ENCODE assay signal across 1 cellular context in the genomic region with DNA sequence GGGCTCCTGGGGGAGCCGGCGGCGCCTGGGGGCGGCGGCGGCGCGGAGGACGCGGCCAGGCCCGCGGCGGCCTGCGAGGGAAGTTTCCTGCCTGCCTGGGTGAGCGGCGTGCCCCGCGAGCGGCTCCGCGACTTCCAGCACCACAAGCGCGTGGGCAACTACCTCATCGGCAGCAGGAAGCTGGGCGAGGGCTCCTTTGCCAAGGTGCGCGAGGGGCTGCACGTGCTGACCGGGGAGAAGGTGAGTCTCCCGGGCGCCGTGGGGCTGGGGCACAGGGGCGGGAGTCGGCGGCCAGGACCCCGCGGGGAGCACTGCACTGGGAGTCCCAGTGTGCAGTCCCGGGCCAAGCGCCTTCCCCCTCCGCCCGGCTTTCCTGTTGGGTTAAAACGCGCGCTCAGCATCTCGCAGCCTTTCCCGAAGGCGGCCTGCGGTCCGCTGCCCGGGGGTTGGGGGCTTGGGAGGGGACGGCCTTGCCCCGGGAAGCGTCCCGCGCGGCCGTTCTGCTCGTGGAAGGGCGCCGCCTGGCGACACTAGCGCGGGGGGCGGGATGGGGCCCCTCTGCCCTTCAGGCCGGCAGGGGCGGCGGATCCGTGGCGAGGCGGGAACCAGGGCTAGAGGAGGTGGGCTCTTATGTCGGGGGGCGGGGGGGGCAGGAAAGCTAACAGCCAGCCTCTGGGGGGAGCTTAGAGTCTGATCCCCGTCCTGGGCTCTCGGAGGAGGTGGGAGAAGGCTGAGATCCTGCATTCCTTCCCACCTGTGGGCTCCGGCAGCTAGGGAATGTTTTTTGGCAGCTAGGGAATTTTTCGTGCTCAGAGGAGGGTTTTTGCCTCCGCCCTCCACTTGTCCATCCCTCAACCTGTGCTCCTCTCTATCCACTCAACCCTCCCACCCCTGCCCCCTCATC.
TF ChIP-seq lines count a peak whose summit lies in the region.

No MANE protein-coding gene starts in this region.

TF ChIP-seq in HEK293, 187 proteins besides CTCF, POLR2A, EP300 and RAD21 (continued from another document and continues in another):
- TF ChIP-seq, protein P1, sequence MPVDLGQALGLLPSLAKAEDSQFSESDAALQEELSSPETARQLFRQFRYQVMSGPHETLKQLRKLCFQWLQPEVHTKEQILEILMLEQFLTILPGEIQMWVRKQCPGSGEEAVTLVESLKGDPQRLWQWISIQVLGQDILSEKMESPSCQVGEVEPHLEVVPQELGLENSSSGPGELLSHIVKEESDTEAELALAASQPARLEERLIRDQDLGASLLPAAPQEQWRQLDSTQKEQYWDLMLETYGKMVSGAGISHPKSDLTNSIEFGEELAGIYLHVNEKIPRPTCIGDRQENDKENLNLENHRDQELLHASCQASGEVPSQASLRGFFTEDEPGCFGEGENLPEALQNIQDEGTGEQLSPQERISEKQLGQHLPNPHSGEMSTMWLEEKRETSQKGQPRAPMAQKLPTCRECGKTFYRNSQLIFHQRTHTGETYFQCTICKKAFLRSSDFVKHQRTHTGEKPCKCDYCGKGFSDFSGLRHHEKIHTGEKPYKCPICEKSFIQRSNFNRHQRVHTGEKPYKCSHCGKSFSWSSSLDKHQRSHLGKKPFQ (tag by site-specific recombination; IDR thresholded peaks at IDR 0.05): no peak
- TF ChIP-seq ZNF335 (tag by site-specific recombination; conservative IDR thresholded peaks at IDR 0.05) (peak; percentile 92), SCRT2 (tag by site-specific recombination; IDR thresholded peaks at IDR 0.05) (peak; percentile 60), ZNF596 (tag by site-specific recombination; IDR thresholded peaks at IDR 0.05) (no peak), ZNF114 (tag by site-specific recombination; IDR thresholded peaks at IDR 0.05) (no peak), ZNF350 (tag by site-specific recombination; IDR thresholded peaks at IDR 0.05) (no peak), BCL11B (tag by site-specific recombination; IDR thresholded peaks at IDR 0.05; ENCODE audit: low read depth) (peak; percentile 84), ZNF664 (tag by site-specific recombination; IDR thresholded peaks at IDR 0.05) (no peak), HOXA7 (CRISPR knock-in tag; IDR thresholded peaks at IDR 0.05; ENCODE audit: borderline replicate concordance) (no peak), ZNF514 (tag by site-specific recombination; IDR thresholded peaks at IDR 0.05) (no peak), ZFP37 (tag by site-specific recombination; IDR thresholded peaks at IDR 0.05) (peak; percentile 91), ZNF776 (tag by site-specific recombination; IDR thresholded peaks at IDR 0.05; ENCODE audit: borderline replicate concordance) (no peak), ZNF830 (tag by site-specific recombination; IDR thresholded peaks at IDR 0.05; ENCODE audit: low read depth) (no peak), GLIS1 (tag by site-specific recombination; IDR thresholded peaks at IDR 0.05) (peak; percentile 48), ZNF221 (tag by site-specific recombination; IDR thresholded peaks at IDR 0.05; ENCODE audit: borderline replicate concordance) (no peak), ZNF391 (tag by site-specific recombination; IDR thresholded peaks at IDR 0.05; ENCODE audit: borderline replicate concordance, low read depth) (peak; percentile 51; the same call in 1 of the 2 replicates), ZNF133 (tag by site-specific recombination; IDR thresholded peaks at IDR 0.05) (no peak), ZNF600 (tag by site-specific recombination; IDR thresholded peaks at IDR 0.05) (peak; percentile 79), WT1 (tag by site-specific recombination; IDR thresholded peaks at IDR 0.05) (peak; percentile 38), KLF10 (tag by site-specific recombination; IDR thresholded peaks at IDR 0.05) (no peak), ZNF157 (tag by site-specific recombination; IDR thresholded peaks at IDR 0.05) (no peak), ZNF549 (tag by site-specific recombination; IDR thresholded peaks at IDR 0.05) (no peak), ZNF658 (tag by site-specific recombination; IDR thresholded peaks at IDR 0.05) (no peak), ZNF121 (tag by site-specific recombination; IDR thresholded peaks at IDR 0.05) (0 out of 2 replicates have a peak, but pooled peaks have one; percentile 55), ZBTB17 (tag by site-specific recombination; IDR thresholded peaks at IDR 0.05) (peak; percentile 30; the same call in 1 of the 2 replicates), ZSCAN16 (tag by site-specific recombination; IDR thresholded peaks at IDR 0.05) (no peak), SETDB1 (IDR thresholded peaks at IDR 0.05; ENCODE audit: insufficient read length, low read length) (no peak), ZNF239 (tag by site-specific recombination; IDR thresholded peaks at IDR 0.05) (no peak), KLF9 (tag by site-specific recombination; IDR thresholded peaks at IDR 0.05; ENCODE audit: low read depth) (peak; percentile 76), ZNF501 (tag by site-specific recombination; IDR thresholded peaks at IDR 0.05) (no peak), ZNF211 (tag by site-specific recombination; IDR thresholded peaks at IDR 0.05; ENCODE audit: low read depth) (no peak), ZNF768 (tag by site-specific recombination; IDR thresholded peaks at IDR 0.05) (no peak), KLF1 (tag by site-specific recombination; IDR thresholded peaks at IDR 0.05) (peak; percentile 56), ZNF610 (tag by site-specific recombination; IDR thresholded peaks at IDR 0.05; ENCODE audit: borderline replicate concordance) (no peak), SP3 (tag by site-specific recombination; IDR thresholded peaks at IDR 0.05) (peak; percentile 77), HOXD13 (CRISPR knock-in tag; IDR thresholded peaks at IDR 0.05; ENCODE audit: borderline replicate concordance) (no peak)
- TF ChIP-seq, protein P2, sequence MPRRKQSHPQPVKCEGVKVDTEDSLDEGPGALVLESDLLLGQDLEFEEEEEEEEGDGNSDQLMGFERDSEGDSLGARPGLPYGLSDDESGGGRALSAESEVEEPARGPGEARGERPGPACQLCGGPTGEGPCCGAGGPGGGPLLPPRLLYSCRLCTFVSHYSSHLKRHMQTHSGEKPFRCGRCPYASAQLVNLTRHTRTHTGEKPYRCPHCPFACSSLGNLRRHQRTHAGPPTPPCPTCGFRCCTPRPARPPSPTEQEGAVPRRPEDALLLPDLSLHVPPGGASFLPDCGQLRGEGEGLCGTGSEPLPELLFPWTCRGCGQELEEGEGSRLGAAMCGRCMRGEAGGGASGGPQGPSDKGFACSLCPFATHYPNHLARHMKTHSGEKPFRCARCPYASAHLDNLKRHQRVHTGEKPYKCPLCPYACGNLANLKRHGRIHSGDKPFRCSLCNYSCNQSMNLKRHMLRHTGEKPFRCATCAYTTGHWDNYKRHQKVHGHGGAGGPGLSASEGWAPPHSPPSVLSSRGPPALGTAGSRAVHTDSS (tag by site-specific recombination; IDR thresholded peaks at IDR 0.05): no peak
- TF ChIP-seq, protein P3, sequence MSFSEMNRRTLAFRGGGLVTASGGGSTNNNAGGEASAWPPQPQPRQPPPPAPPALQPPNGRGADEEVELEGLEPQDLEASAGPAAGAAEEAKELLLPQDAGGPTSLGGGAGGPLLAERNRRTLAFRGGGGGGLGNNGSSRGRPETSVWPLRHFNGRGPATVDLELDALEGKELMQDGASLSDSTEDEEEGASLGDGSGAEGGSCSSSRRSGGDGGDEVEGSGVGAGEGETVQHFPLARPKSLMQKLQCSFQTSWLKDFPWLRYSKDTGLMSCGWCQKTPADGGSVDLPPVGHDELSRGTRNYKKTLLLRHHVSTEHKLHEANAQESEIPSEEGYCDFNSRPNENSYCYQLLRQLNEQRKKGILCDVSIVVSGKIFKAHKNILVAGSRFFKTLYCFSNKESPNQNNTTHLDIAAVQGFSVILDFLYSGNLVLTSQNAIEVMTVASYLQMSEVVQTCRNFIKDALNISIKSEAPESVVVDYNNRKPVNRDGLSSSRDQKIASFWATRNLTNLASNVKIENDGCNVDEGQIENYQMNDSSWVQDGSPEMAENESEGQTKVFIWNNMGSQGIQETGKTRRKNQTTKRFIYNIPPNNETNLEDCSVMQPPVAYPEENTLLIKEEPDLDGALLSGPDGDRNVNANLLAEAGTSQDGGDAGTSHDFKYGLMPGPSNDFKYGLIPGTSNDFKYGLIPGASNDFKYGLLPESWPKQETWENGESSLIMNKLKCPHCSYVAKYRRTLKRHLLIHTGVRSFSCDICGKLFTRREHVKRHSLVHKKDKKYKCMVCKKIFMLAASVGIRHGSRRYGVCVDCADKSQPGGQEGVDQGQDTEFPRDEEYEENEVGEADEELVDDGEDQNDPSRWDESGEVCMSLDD (tag by site-specific recombination; IDR thresholded peaks at IDR 0.05): peak; percentile 90
- TF ChIP-seq, protein P4, sequence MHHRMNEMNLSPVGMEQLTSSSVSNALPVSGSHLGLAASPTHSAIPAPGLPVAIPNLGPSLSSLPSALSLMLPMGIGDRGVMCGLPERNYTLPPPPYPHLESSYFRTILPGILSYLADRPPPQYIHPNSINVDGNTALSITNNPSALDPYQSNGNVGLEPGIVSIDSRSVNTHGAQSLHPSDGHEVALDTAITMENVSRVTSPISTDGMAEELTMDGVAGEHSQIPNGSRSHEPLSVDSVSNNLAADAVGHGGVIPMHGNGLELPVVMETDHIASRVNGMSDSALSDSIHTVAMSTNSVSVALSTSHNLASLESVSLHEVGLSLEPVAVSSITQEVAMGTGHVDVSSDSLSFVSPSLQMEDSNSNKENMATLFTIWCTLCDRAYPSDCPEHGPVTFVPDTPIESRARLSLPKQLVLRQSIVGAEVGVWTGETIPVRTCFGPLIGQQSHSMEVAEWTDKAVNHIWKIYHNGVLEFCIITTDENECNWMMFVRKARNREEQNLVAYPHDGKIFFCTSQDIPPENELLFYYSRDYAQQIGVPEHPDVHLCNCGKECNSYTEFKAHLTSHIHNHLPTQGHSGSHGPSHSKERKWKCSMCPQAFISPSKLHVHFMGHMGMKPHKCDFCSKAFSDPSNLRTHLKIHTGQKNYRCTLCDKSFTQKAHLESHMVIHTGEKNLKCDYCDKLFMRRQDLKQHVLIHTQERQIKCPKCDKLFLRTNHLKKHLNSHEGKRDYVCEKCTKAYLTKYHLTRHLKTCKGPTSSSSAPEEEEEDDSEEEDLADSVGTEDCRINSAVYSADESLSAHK (tag by site-specific recombination; IDR thresholded peaks at IDR 0.05): no peak
- TF ChIP-seq, protein P5, sequence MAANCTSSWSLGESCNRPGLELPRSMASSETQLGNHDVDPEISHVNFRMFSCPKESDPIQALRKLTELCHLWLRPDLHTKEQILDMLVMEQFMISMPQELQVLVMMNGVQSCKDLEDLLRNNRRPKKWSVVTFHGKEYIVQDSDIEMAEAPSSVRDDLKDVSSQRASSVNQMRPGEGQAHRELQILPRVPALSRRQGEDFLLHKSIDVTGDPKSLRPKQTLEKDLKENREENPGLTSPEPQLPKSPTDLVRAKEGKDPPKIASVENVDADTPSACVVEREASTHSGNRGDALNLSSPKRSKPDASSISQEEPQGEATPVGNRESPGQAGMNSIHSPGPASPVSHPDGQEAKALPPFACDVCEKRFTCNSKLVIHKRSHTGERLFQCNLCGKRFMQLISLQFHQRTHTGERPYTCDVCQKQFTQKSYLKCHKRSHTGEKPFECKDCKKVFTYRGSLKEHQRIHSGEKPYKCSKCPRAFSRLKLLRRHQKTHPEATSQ (tag by site-specific recombination; IDR thresholded peaks at IDR 0.05): peak; percentile 95
- TF ChIP-seq, protein P6, sequence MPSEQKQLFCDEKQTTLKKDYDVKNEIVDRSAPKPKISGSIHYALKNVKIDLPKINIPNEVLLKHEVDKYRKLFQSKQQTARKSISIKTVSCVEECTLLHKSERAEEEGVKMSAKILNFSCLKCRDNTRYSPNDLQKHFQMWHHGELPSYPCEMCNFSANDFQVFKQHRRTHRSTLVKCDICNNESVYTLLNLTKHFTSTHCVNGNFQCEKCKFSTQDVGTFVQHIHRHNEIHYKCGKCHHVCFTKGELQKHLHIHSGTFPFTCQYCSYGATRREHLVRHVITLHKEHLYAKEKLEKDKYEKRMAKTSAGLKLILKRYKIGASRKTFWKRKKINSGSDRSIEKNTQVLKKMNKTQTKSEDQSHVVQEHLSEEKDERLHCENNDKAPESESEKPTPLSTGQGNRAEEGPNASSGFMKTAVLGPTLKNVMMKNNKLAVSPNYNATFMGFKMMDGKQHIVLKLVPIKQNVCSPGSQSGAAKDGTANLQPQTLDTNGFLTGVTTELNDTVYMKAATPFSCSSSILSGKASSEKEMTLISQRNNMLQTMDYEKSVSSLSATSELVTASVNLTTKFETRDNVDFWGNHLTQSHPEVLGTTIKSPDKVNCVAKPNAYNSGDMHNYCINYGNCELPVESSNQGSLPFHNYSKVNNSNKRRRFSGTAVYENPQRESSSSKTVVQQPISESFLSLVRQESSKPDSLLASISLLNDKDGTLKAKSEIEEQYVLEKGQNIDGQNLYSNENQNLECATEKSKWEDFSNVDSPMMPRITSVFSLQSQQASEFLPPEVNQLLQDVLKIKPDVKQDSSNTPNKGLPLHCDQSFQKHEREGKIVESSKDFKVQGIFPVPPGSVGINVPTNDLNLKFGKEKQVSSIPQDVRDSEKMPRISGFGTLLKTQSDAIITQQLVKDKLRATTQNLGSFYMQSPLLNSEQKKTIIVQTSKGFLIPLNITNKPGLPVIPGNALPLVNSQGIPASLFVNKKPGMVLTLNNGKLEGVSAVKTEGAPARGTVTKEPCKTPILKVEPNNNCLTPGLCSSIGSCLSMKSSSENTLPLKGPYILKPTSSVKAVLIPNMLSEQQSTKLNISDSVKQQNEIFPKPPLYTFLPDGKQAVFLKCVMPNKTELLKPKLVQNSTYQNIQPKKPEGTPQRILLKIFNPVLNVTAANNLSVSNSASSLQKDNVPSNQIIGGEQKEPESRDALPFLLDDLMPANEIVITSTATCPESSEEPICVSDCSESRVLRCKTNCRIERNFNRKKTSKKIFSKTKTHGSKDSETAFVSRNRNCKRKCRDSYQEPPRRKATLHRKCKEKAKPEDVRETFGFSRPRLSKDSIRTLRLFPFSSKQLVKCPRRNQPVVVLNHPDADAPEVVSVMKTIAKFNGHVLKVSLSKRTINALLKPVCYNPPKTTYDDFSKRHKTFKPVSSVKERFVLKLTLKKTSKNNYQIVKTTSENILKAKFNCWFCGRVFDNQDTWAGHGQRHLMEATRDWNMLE (tag by site-specific recombination; conservative IDR thresholded peaks at IDR 0.05; ENCODE audit: low read depth): no peak
- TF ChIP-seq, protein P7, sequence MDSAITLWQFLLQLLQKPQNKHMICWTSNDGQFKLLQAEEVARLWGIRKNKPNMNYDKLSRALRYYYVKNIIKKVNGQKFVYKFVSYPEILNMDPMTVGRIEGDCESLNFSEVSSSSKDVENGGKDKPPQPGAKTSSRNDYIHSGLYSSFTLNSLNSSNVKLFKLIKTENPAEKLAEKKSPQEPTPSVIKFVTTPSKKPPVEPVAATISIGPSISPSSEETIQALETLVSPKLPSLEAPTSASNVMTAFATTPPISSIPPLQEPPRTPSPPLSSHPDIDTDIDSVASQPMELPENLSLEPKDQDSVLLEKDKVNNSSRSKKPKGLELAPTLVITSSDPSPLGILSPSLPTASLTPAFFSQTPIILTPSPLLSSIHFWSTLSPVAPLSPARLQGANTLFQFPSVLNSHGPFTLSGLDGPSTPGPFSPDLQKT (IDR thresholded peaks at IDR 0.05; ENCODE audit: borderline replicate concordance, low read depth, low read length): no peak
- TF ChIP-seq, protein P8, sequence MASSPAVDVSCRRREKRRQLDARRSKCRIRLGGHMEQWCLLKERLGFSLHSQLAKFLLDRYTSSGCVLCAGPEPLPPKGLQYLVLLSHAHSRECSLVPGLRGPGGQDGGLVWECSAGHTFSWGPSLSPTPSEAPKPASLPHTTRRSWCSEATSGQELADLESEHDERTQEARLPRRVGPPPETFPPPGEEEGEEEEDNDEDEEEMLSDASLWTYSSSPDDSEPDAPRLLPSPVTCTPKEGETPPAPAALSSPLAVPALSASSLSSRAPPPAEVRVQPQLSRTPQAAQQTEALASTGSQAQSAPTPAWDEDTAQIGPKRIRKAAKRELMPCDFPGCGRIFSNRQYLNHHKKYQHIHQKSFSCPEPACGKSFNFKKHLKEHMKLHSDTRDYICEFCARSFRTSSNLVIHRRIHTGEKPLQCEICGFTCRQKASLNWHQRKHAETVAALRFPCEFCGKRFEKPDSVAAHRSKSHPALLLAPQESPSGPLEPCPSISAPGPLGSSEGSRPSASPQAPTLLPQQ (tag by site-specific recombination; IDR thresholded peaks at IDR 0.05): peak; percentile 87
